Comparison of ENCODE assay signal across 1 cellular context in the genomic region with DNA sequence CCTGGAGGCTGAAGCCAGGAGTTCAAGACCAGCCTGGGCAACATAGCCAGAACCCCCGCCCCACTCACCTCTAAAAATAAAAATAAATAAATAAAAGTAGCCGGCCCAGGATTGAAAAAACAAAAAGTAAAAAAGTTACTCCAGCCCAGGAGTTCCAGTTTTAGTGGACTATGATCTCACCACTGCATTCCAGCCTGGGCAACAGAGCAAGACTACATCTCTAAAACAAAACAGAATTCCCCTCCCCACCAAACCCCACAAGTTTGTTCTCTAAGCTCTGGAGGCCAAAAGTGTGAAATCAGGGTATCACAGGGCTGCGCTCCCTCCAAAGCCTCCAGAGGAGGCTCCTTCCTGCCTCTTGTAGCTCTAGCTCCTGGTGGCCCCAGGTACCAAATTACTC.
TF ChIP-seq lines count a peak whose summit lies in the region.

No MANE protein-coding gene starts in this region.

TF ChIP-seq in HCT116, 20 proteins besides CTCF, POLR2A, EP300 and RAD21 (continued from another document):
- TF ChIP-seq SIN3A (IDR thresholded peaks at IDR 0.05; ENCODE audit: low read depth) (no peak), EZH2phosphoT487 (IDR thresholded peaks at IDR 0.05; ENCODE audit: borderline replicate concordance) (no peak)
